Comparison of ENCODE assay signal across 8 cellular contexts in genomic region chr10:124791378-124792348, GRCh38. TPM values are rescaled to one million over a fixed set of nuclear protein-coding genes. Genes with fewer than 3 reads are reported as not detected.
DNase-seq lines count a peak whose midpoint lies in the region; ATAC-seq and TF ChIP-seq lines count a peak whose summit lies in the region.

Gene EEF1AKMT2 (minus strand): TSS chr10:124791887. CDS start chr10:124791833, 54 bp downstream.

- peak; percentile 87 for ATAC-seq in HG02840 (IDR thresholded peaks at IDR 0.05; ENCODE audit: low FRiP score, unreplicated experiment)
- peak; percentile 99 for ATAC-seq in left ventricle myocardium superior

- peaks cover 12% of the 10 kb centered on the region for H3K27me3 Mint-ChIP-seq in T-helper 1 cell treated with Interleukin-12 subunit alpha and Interleukin-12 subunit beta and Interleukin-4 antibody, amounts not matched to agents 30 μg/mL and 1 μg/mL, for 36 hours (ENCODE audit: low read depth)

- peak; percentile 93 for DNase-seq in GM13977 (ENCODE audit: low spot score)
- peak; percentile 13 for DNase-seq in NCI-H1417 treated with DMSO at 0.1 percent for 48 hours (lab: John Stamatoyannopoulos, UW)
- peak; percentile 33 for DNase-seq in amniotic stem cell (lab: John Stamatoyannopoulos, UW)
- DNase-seq in left ventricle myocardium superior: peak; percentile 91
- DNase-seq in putamen (ENCODE audit: low spot score): peak; percentile 86
- peak; percentile 61 to 83 for DNase-seq in uterus

- H3K9me3 Mint-ChIP-seq in T-helper 1 cell treated with Interleukin-12 subunit alpha and Interleukin-12 subunit beta and Interleukin-4 antibody, amounts not matched to agents 30 μg/mL and 1 μg/mL, for 36 hours: no peaks in the 10 kb centered on the region

- TF ChIP-seq CTCF in GM13977 (IDR thresholded peaks at IDR 0.05; ENCODE audit: extremely low read depth, insufficient read depth, missing control alignments) (peak; percentile 10), uterus (IDR thresholded peaks at IDR 0.05) (peak; percentile 43 to 84 (median 64))

- peaks cover 11% of the 10 kb centered on the region for H3K4me1 Mint-ChIP-seq in T-helper 1 cell treated with Interleukin-12 subunit alpha and Interleukin-12 subunit beta and Interleukin-4 antibody, amounts not matched to agents 30 μg/mL and 1 μg/mL, for 36 hours (ENCODE audit: low read depth)

- intact Hi-C loops in left ventricle myocardium superior (cut with micrococcal nuclease): no loop called here
- intact Hi-C loops in uterus (cut with DNase I; ENCODE audit: low total_unique reads): no loop called here

- H3K4me3 Mint-ChIP-seq in T-helper 1 cell treated with Interleukin-12 subunit alpha and Interleukin-12 subunit beta and Interleukin-4 antibody, amounts not matched to agents 30 μg/mL and 1 μg/mL, for 36 hours: peak within 1 kb of the TSS; percentile 87

- TF ChIP-seq POLR2A in uterus (IDR thresholded peaks at IDR 0.05): peak in 1 of 2 donors; percentile 76

- no peaks in the 10 kb centered on the region for H3K27me3 ChIP-seq in uterus

- in situ Hi-C loops in GM13977 (cut with MboI; ENCODE audit: low pct_unique_long_range_greater_than_20kb, low sequenced_read_pairs, unreplicated experiment): no loop called here

- H3K27ac ChIP-seq in uterus: peak within 1 kb of the TSS; percentile 86 to 88

- H3K9me3 ChIP-seq in uterus: no peaks in the 10 kb centered on the region

- H3K4me3 ChIP-seq in uterus: peak within 1 kb of the TSS; percentile 84 to 97

- peak within 1 kb of the TSS; percentile 94 for H3K27ac Mint-ChIP-seq in T-helper 1 cell treated with Interleukin-12 subunit alpha and Interleukin-12 subunit beta and Interleukin-4 antibody, amounts not matched to agents 30 μg/mL and 1 μg/mL, for 36 hours

- peaks cover 8% of the 10 kb centered on the region for H3K36me3 Mint-ChIP-seq in T-helper 1 cell treated with Interleukin-12 subunit alpha and Interleukin-12 subunit beta and Interleukin-4 antibody, amounts not matched to agents 30 μg/mL and 1 μg/mL, for 36 hours (ENCODE audit: low read depth)

- no peaks in the 10 kb centered on the region for H3K36me3 ChIP-seq in uterus

- peaks cover 0 to 10% of the 10 kb centered on the region in 2 donors for H3K4me1 ChIP-seq in uterus

RNA-seq across cellular contexts. Expression of gene EEF1AKMT2, which starts in this region (rescaled TPM):
- total RNA-seq in left ventricle myocardium superior (13.7 TPM), uterus (10 to 100 TPM; 17.9 to 60.6 (median 40.7) TPM)

Comparison
In these comparisons a context has a peak if more than half of its experiments do, and no peak if none do; other contexts are left out.
1. Peak in every context shown above with its lines: DNase-seq, ATAC-seq, H3K4me3 ChIP-seq and H3K27ac ChIP-seq.
2. DNase-seq: peak in every context shown above with its lines; median percentile 93 in GM13977; 91 in left ventricle myocardium superior; 86 in putamen; 72 in uterus; 33 in amniotic stem cell; 13 in NCI-H1417 treated with DMSO at 0.1 percent for 48 hours.